ENCODE assay signal across 27 cellular contexts in the genomic region with DNA sequence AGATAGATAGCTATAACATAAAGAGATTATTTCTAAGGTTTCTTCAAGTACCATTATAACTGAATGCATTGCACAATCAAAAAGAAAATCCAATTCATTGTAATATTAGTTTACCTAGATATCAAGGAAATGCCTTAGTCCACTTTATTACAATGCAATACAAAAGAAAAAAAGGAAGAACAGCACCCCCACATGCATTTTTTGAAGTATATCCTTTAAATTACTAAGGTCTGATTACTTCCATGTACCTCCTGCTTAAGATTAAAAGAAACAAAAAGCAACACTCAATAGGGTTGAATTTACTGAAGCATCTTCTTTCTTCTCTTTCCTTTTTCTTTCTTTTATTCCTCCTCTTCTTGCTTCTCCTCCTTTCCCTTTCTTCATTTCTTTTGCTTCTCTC.
"Had no signal": no experiment of that assay in that cellular context is flagged by ENCODE, and none has a peak within 500 bp of the region (broad histone marks: within the 10 kb centered on the region; RNA-seq: fewer than 3 reads in every experiment).

No MANE protein-coding gene starts in this region.

- H3K27ac ChIP-seq: adrenal gland, colonic mucosa, PC-9, SK-N-MC, VCaP had no signal

- H3K4me1 Mint-ChIP-seq: activated CD4-positive, alpha-beta T cell treated with anti-CD3 and anti-CD28 coated beads, Interleukin-2, amount 10 ng/mL, durations not matched to agents 7 days and 5 days; activated naive CD8-positive, alpha-beta T cell treated with anti-CD3 and anti-CD28 coated beads, Interleukin-2, amount 10 ng/mL, durations not matched to agents 7 days and 5 days; activated T-helper 17 cell treated with anti-CD3 and anti-CD28 coated beads, Interleukin-2, amount 50 U/mL, for 72 hours; T-cell had no signal

- H3K4me2 ChIP-seq: PC-9 had no signal

- H3K27me3 Mint-ChIP-seq: activated CD4-positive, alpha-beta memory T cell treated with anti-CD3 and anti-CD28 coated beads for 36 hours; activated CD4-positive, alpha-beta T cell treated with anti-CD3 and anti-CD28 coated beads, Interleukin-2, amount 10 ng/mL, durations not matched to agents 7 days and 5 days; activated naive CD8-positive, alpha-beta T cell treated with anti-CD3 and anti-CD28 coated beads, Interleukin-2, amount 10 ng/mL, durations not matched to agents 7 days and 5 days; activated T-helper 17 cell treated with anti-CD3 and anti-CD28 coated beads, Interleukin-2, amount 50 U/mL, for 72 hours; T-cell had no signal

- H3K9me3 ChIP-seq: adrenal gland, colonic mucosa, MG63 had no signal

- DNase-seq: activated CD4-positive, alpha-beta memory T cell treated with anti-CD3 and anti-CD28 coated beads for 36 hours; activated CD4-positive, alpha-beta T cell treated with anti-CD3 and anti-CD28 coated beads, Interleukin-2, amount 10 ng/mL, durations not matched to agents 7 days and 5 days; activated CD4-positive, CD25-positive, alpha-beta regulatory T cell; activated CD8-positive, alpha-beta memory T cell treated with anti-CD3 and anti-CD28 coated beads for 24 hours; activated gamma-delta T cell; activated naive CD4-positive, alpha-beta T cell treated with anti-CD3 and anti-CD28 coated beads for 36 hours; activated naive CD8-positive, alpha-beta T cell treated with anti-CD3 and anti-CD28 coated beads, Interleukin-2, amount 10 ng/mL, durations not matched to agents 7 days and 5 days; activated T-cell treated with anti-CD3 and anti-CD28 coated beads, Interleukin-2, amount 50 U/mL, for 4 hours; adrenal gland; anterior cingulate cortex; cerebellar nuclear complex; colonic mucosa; MG63; MV-4-11; NCI-H1105; NCI-H1436; NCI-H1694 treated with DMSO at 0.1 percent for 48 hours; NCI-H2029 treated with DMSO at 0.1 percent for 48 hours; NCI-H345; NCI-H510A; NCI-H526 treated with DMSO at 0.1 percent for 48 hours; NK-92 treated with Interleukin-12 subunit alpha and Interleukin-12 subunit beta, amount 100 ng/mL, for 24 hours; PC-9; T-cell had no signal

- H2AFZ ChIP-seq: PC-9 had no signal

- H3K4me3 ChIP-seq: adrenal gland, colonic mucosa, MG63, PC-9, SK-N-MC had no signal

- H3K36me3 Mint-ChIP-seq: activated CD4-positive, alpha-beta memory T cell treated with anti-CD3 and anti-CD28 coated beads for 36 hours; activated naive CD8-positive, alpha-beta T cell treated with anti-CD3 and anti-CD28 coated beads, Interleukin-2, amount 10 ng/mL, durations not matched to agents 7 days and 5 days; T-cell had no signal

- ATAC-seq: activated T-cell treated with anti-CD3 and anti-CD28 coated beads, Interleukin-2, amount 50 U/mL, for 4 hours; activated T-helper 17 cell treated with anti-CD3 and anti-CD28 coated beads, Interleukin-2, amount 50 U/mL, for 72 hours; T-cell had no signal

- H3K27ac Mint-ChIP-seq: activated CD4-positive, alpha-beta memory T cell treated with anti-CD3 and anti-CD28 coated beads for 36 hours; activated CD4-positive, alpha-beta T cell treated with anti-CD3 and anti-CD28 coated beads, Interleukin-2, amount 10 ng/mL, durations not matched to agents 7 days and 5 days; activated naive CD4-positive, alpha-beta T cell treated with anti-CD3 and anti-CD28 coated beads for 36 hours; activated naive CD8-positive, alpha-beta T cell treated with anti-CD3 and anti-CD28 coated beads, Interleukin-2, amount 10 ng/mL, durations not matched to agents 7 days and 5 days; activated T-helper 17 cell treated with anti-CD3 and anti-CD28 coated beads, Interleukin-2, amount 50 U/mL, for 72 hours; T-cell had no signal

- H3K27me3 ChIP-seq: adrenal gland, colonic mucosa, MG63 had no signal

- H3K4me3 Mint-ChIP-seq: activated CD4-positive, alpha-beta memory T cell treated with anti-CD3 and anti-CD28 coated beads for 36 hours; activated CD4-positive, alpha-beta T cell treated with anti-CD3 and anti-CD28 coated beads, Interleukin-2, amount 10 ng/mL, durations not matched to agents 7 days and 5 days; activated naive CD4-positive, alpha-beta T cell treated with anti-CD3 and anti-CD28 coated beads for 36 hours; activated naive CD8-positive, alpha-beta T cell treated with anti-CD3 and anti-CD28 coated beads, Interleukin-2, amount 10 ng/mL, durations not matched to agents 7 days and 5 days; activated T-cell treated with anti-CD3 and anti-CD28 coated beads, Interleukin-2, amount 50 U/mL, for 4 hours; activated T-helper 17 cell treated with anti-CD3 and anti-CD28 coated beads, Interleukin-2, amount 50 U/mL, for 72 hours; T-cell had no signal

- H3K4me1 ChIP-seq: adrenal gland, colonic mucosa had no signal

- H3K36me3 ChIP-seq: colonic mucosa, MG63 had no signal
